Comparison of ENCODE assay signal across 9 cellular contexts in the genomic region with DNA sequence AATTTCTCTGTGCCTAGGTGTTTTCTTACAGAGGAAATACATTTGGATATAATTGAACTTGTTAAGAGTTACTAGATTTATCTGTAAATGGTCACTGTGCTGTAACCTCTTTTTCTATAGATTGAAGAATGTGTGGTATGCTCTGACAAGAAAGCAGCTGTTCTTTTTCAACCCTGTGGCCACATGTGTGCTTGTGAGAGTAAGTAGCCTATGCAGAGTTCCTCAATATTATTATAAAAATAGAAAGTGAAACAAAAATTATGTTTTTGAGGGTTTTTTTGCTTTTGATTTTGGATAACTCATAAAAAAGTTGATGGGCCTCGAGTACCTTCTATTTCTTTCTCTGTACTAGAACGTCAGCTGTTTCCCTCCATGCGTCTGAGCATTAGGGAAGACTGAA.
A peak's percentile ranks its signal among the peaks of the same experiment; 100 is the strongest.
DNase-seq lines count a peak whose midpoint lies in the region; ATAC-seq and TF ChIP-seq lines count a peak whose summit lies in the region.
"Had no signal": no experiment of that assay in that cellular context is flagged by ENCODE, and none has a peak within 500 bp of the region (broad histone marks: within the 10 kb centered on the region; RNA-seq: fewer than 3 reads in every experiment).

No MANE protein-coding gene starts in this region.

- H3K9me3 Mint-ChIP-seq in activated T-cell treated with anti-CD3 and anti-CD28 coated beads, Interleukin-2, amount 50 U/mL, for 4 hours = no peaks in the 10 kb centered on the region

- TF ChIP-seq CTCF in GM10248 (IDR thresholded peaks at IDR 0.05; ENCODE audit: control extremely low read depth, extremely low read depth, low read depth, missing control alignments) (no peak), fibroblast of lung (conservative IDR thresholded peaks at IDR 0.05 in 1 of 2, IDR thresholded peaks at IDR 0.05 in 1 of 2; ENCODE audit: low read depth in 1 of 2, low read length in 2 of 2) (no peak), RWPE1 (conservative IDR thresholded peaks at IDR 0.05; ENCODE audit: low read depth) (no peak)

- H3K36me3 Mint-ChIP-seq in activated T-cell treated with anti-CD3 and anti-CD28 coated beads, Interleukin-2, amount 50 U/mL, for 4 hours (ENCODE audit: insufficient read depth) = peaks cover 22% of the 10 kb centered on the region

- H3K27me3 Mint-ChIP-seq in activated T-cell treated with anti-CD3 and anti-CD28 coated beads, Interleukin-2, amount 50 U/mL, for 4 hours (ENCODE audit: low read depth) = no peaks in the 10 kb centered on the region

- POLR2A ChIA-PET in GM10248 (lab: Yijun Ruan, JAX) = no interaction called here
- POLR2A ChIA-PET in RWPE1 (lab: Yijun Ruan, JAX; ENCODE audit: low non-redundant PET) = no interaction called here

- H3K4me3 Mint-ChIP-seq in activated T-cell treated with anti-CD3 and anti-CD28 coated beads, Interleukin-2, amount 50 U/mL, for 4 hours = no peak overlapping the region

- ATAC-seq in GM19455 (IDR thresholded peaks at IDR 0.05; ENCODE audit: unreplicated experiment) = peak; percentile 83
- peak; percentile 87 for ATAC-seq in HG03139 (IDR thresholded peaks at IDR 0.05; ENCODE audit: unreplicated experiment)
- ATAC-seq in activated T-cell treated with anti-CD3 and anti-CD28 coated beads, Interleukin-2, amount 50 U/mL, for 4 hours = no peak
- ATAC-seq in right cardiac atrium = no peak
- no peak for ATAC-seq in left colon

- 58% methylated on average over 3 of the region's 3 CpGs for WGBS in right cardiac atrium

- H2AFZ ChIP-seq in fibroblast of lung (ENCODE audit: low read length) = no peak overlapping the region

- H3K4me3 ChIP-seq in fibroblast of lung (replicated peaks in 1 of 4; ENCODE audit: control extremely low read depth in 1 of 4, insufficient read depth in 1 of 4, low read depth in 3 of 4, low read length in 4 of 4) = no peak overlapping the region
- no peak overlapping the region for H3K4me3 ChIP-seq in right cardiac atrium (ENCODE audit: low read length)

- H3K36me3 ChIP-seq in fibroblast of lung (ENCODE audit: control insufficient read depth, insufficient read depth, low read length) = no peaks in the 10 kb centered on the region

- no peaks in the 10 kb centered on the region for H3K4me1 ChIP-seq in fibroblast of lung (ENCODE audit: control insufficient read depth, extremely low read depth, insufficient read depth, low read length)
- no peaks in the 10 kb centered on the region for H3K4me1 ChIP-seq in right cardiac atrium (ENCODE audit: control insufficient read depth, insufficient read depth, low read length)

- intact Hi-C loops in right cardiac atrium (cut with DNase I) = no loop called here
- intact Hi-C loops in left colon (cut with DNase I, micrococcal nuclease) = no loop called here

- no peak overlapping the region for H3K4me2 ChIP-seq in fibroblast of lung (ENCODE audit: extremely low read depth, insufficient read depth, low read length)

- no peak overlapping the region for H3K9ac ChIP-seq in fibroblast of lung (ENCODE audit: insufficient read depth, low read length)

- no peak overlapping the region for H3K27ac ChIP-seq in fibroblast of lung (ENCODE audit: insufficient read depth, low read length)
- H3K27ac ChIP-seq in RWPE1 = no peak overlapping the region
- H3K27ac ChIP-seq in right cardiac atrium (ENCODE audit: low read length) = no peak overlapping the region

- H3K79me2 ChIP-seq in fibroblast of lung (ENCODE audit: control insufficient read depth, insufficient read depth, low read length) = no peaks in the 10 kb centered on the region

- H3K27me3 ChIP-seq in fibroblast of lung (ENCODE audit: control insufficient read depth, insufficient read depth, low read length) (no peaks in the 10 kb centered on the region), right cardiac atrium (ENCODE audit: control insufficient read depth, insufficient read depth) (no peaks in the 10 kb centered on the region)

- peaks cover 8% of the 10 kb centered on the region for H3K4me1 Mint-ChIP-seq in activated T-cell treated with anti-CD3 and anti-CD28 coated beads, Interleukin-2, amount 50 U/mL, for 4 hours (ENCODE audit: low read depth)

- H3K9me3 ChIP-seq in fibroblast of lung (ENCODE audit: control insufficient read depth, insufficient read depth, low read depth, low read length) = no peaks in the 10 kb centered on the region
- no peaks in the 10 kb centered on the region for H3K9me3 ChIP-seq in right cardiac atrium (ENCODE audit: control insufficient read depth, low read length)

- peak; percentile 37 for DNase-seq in GM10248 (ENCODE audit: extremely low spot score)
- peak; percentile 16 to 62 for DNase-seq in fibroblast of lung (ENCODE audit: low read depth in 2 of 2)
- DNase-seq in activated T-cell treated with anti-CD3 and anti-CD28 coated beads, Interleukin-2, amount 50 U/mL, for 4 hours = no peak
- DNase-seq in RWPE1 (ENCODE audit: low spot score) = no peak
- DNase-seq in right cardiac atrium = no peak
- DNase-seq in left colon = no peak
- DNase-seq: activated CD4-positive, alpha-beta T cell treated with anti-CD3 and anti-CD28 coated beads, Interleukin-2, amount 50 U/mL, for 1 hour had no signal

- CTCF ChIA-PET in GM10248 (lab: Yijun Ruan, JAX) = interaction anchor here (1.2 to 2.6 kb wide), 6 partner anchors 10 to 366 kb away, joined by 3 to 11 read pairs (median 4); partner anchors contain the start of gene SNRPD1
- CTCF ChIA-PET in RWPE1 (lab: Yijun Ruan, JAX) = no interaction called here

- H4K20me1 ChIP-seq in fibroblast of lung (ENCODE audit: control insufficient read depth, extremely low read depth, insufficient read depth, low read length) = no peaks in the 10 kb centered on the region

Comparison
In these comparisons a context has a peak if more than half of its experiments do, and no peak if none do; other contexts are left out.
1. DNase-seq: peak in GM10248 (single experiment) and fibroblast of lung (2 of 2); none in activated T-cell treated with anti-CD3 and anti-CD28 coated beads, Interleukin-2, amount 50 U/mL, for 4 hours (single experiment), RWPE1 (single experiment), right cardiac atrium (0 of 3) and left colon (0 of 2).
2. ATAC-seq: peak in GM19455 (single experiment) and HG03139 (single experiment); none in activated T-cell treated with anti-CD3 and anti-CD28 coated beads, Interleukin-2, amount 50 U/mL, for 4 hours (0 of 2), right cardiac atrium (0 of 2) and left colon (single experiment).